1 cellular context compared by ENCODE assay signal in the genomic region with DNA sequence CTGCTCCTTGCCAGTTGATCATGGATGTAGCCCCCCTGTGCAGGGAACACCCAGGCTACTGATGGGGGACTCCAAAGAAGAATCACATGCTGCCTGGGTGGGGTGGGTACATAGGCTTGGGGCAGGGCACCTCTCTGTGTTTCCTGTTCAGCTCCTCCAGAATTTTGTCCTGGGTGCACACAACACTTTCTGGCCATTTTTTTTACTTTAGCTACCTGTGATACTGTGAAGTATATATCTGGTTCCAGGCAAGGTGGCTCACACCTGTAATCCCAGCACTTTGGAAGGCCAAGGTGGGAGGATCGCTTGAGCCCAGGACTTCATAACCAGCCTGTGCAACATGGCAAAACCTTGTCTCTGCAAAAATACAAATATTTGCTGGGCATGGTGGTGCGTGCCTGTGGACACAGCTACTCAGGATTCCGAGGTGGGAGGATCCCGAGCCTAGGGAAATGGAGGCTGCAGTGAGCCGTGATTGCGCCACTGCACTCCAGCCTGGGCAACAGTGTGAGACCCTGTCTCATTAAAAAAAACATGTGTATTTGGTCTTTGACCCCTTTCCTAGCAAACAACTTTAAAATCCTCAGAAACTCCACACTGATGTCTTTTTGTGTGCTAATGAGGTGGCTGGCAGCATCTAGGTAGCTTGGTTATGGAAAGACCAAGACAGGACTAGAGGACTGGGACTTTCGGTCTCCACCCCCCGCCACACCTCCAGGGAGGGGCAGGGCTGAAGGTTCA.
TF ChIP-seq lines count a peak whose summit lies in the region.

No MANE protein-coding gene starts in this region.

TF ChIP-seq in HepG2, 621 proteins besides CTCF, POLR2A, EP300 and RAD21 (continued from another document and continues in another):
- TF ChIP-seq SOX13 (IDR thresholded peaks at IDR 0.05) (peak; percentile 78; the same call in 1 of the 2 replicates), SOX13 (CRISPR knock-in tag; conservative IDR thresholded peaks at IDR 0.05 in 1 of 2, IDR thresholded peaks at IDR 0.05 in 1 of 2) (peak in 1 of 2 experiments; percentile 82; a peak in 2 of 4 replicates), ZNF839 (CRISPR knock-in tag; IDR thresholded peaks at IDR 0.05; ENCODE audit: borderline replicate concordance) (no peak), PHB2 (IDR thresholded peaks at IDR 0.05; ENCODE audit: partially characterized antibody) (no peak), ZNF615 (CRISPR knock-in tag; IDR thresholded peaks at IDR 0.05; ENCODE audit: borderline replicate concordance) (0 out of 2 replicates have a peak, but pooled peaks have one; percentile 45), ZNF20 (CRISPR knock-in tag; IDR thresholded peaks at IDR 0.05) (no peak), YEATS4 (CRISPR knock-in tag; IDR thresholded peaks at IDR 0.05; ENCODE audit: borderline replicate concordance) (peak; percentile 76), POGZ (CRISPR knock-in tag; IDR thresholded peaks at IDR 0.05) (peak; percentile 86), KDM1A (CRISPR knock-in tag; IDR thresholded peaks at IDR 0.05) (peak; percentile 97), ZNF354B (CRISPR knock-in tag; IDR thresholded peaks at IDR 0.05) (no peak), HNRNPK (IDR thresholded peaks at IDR 0.05; ENCODE audit: low read depth, low read length, poor library complexity, severe bottlenecking) (no peak), ZNF792 (CRISPR knock-in tag; IDR thresholded peaks at IDR 0.05) (peak; percentile 91), ZNF432 (CRISPR knock-in tag; IDR thresholded peaks at IDR 0.05; ENCODE audit: borderline replicate concordance) (no peak), DPF2 (CRISPR knock-in tag; IDR thresholded peaks at IDR 0.05; ENCODE audit: borderline replicate concordance, low read depth) (no peak; the same call in 1 of the 2 replicates), SMYD3 (CRISPR knock-in tag; IDR thresholded peaks at IDR 0.05) (peak; percentile 49; the same call in 1 of the 2 replicates), ZNF431 (CRISPR knock-in tag; IDR thresholded peaks at IDR 0.05; ENCODE audit: borderline replicate concordance, low read depth) (no peak), SIN3A (IDR thresholded peaks at IDR 0.05; ENCODE audit: borderline replicate concordance, low read depth, low read length) (no peak), MBD4 (IDR thresholded peaks at IDR 0.05; ENCODE audit: borderline replicate concordance, low read length) (no peak), ZNF720 (CRISPR knock-in tag; IDR thresholded peaks at IDR 0.05) (0 out of 2 replicates have a peak, but pooled peaks have one; percentile 18), CENPT (CRISPR knock-in tag; IDR thresholded peaks at IDR 0.05; ENCODE audit: low read depth) (no peak), NFIB (CRISPR knock-in tag; IDR thresholded peaks at IDR 0.05; ENCODE audit: borderline replicate concordance) (no peak), NR3C1 (CRISPR knock-in tag; IDR thresholded peaks at IDR 0.05) (no peak), RCOR2 (CRISPR knock-in tag; IDR thresholded peaks at IDR 0.05) (peak; percentile 100), ASH2L (IDR thresholded peaks at IDR 0.05; ENCODE audit: insufficient read length, low read depth, low read length) (no peak), GABPA (IDR thresholded peaks at IDR 0.05; ENCODE audit: low read depth, low read length) (no peak), GABPA (CRISPR knock-in tag; IDR thresholded peaks at IDR 0.05; ENCODE audit: low read depth) (peak; percentile 47; the same call in 1 of the 2 replicates), ZNF678 (CRISPR knock-in tag; IDR thresholded peaks at IDR 0.05) (no peak), ZNF335 (CRISPR knock-in tag; IDR thresholded peaks at IDR 0.05) (no peak), TGIF2 (CRISPR knock-in tag; IDR thresholded peaks at IDR 0.05) (no peak; the same call in 1 of the 2 replicates), ZNF367 (CRISPR knock-in tag; IDR thresholded peaks at IDR 0.05; ENCODE audit: borderline replicate concordance) (no peak), SUZ12 (IDR thresholded peaks at IDR 0.05; ENCODE audit: low read depth, low read length) (no peak), SRF (IDR thresholded peaks at IDR 0.05; ENCODE audit: low read depth, low read length) (no peak), MAF1 (CRISPR knock-in tag; IDR thresholded peaks at IDR 0.05; ENCODE audit: borderline replicate concordance) (no peak), ZNF772 (CRISPR knock-in tag; IDR thresholded peaks at IDR 0.05) (peak; percentile 77; the same call in 1 of the 2 replicates), KLF13 (CRISPR knock-in tag; IDR thresholded peaks at IDR 0.05) (no peak), ZNF746 (CRISPR knock-in tag; IDR thresholded peaks at IDR 0.05) (peak; percentile 89), ZNF766 (CRISPR knock-in tag; IDR thresholded peaks at IDR 0.05; ENCODE audit: borderline replicate concordance) (no peak; the same call in 1 of the 2 replicates), ZNF232 (CRISPR knock-in tag; IDR thresholded peaks at IDR 0.05; ENCODE audit: borderline replicate concordance) (peak; percentile 9; the same call in 1 of the 2 replicates), MEIS2 (CRISPR knock-in tag; IDR thresholded peaks at IDR 0.05) (peak; percentile 42; the same call in 1 of the 2 replicates)
- TF ChIP-seq, protein P1, sequence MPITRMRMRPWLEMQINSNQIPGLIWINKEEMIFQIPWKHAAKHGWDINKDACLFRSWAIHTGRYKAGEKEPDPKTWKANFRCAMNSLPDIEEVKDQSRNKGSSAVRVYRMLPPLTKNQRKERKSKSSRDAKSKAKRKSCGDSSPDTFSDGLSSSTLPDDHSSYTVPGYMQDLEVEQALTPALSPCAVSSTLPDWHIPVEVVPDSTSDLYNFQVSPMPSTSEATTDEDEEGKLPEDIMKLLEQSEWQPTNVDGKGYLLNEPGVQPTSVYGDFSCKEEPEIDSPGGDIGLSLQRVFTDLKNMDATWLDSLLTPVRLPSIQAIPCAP (CRISPR knock-in tag; IDR thresholded peaks at IDR 0.05; ENCODE audit: low read depth), result no peak
- TF ChIP-seq, protein P2, sequence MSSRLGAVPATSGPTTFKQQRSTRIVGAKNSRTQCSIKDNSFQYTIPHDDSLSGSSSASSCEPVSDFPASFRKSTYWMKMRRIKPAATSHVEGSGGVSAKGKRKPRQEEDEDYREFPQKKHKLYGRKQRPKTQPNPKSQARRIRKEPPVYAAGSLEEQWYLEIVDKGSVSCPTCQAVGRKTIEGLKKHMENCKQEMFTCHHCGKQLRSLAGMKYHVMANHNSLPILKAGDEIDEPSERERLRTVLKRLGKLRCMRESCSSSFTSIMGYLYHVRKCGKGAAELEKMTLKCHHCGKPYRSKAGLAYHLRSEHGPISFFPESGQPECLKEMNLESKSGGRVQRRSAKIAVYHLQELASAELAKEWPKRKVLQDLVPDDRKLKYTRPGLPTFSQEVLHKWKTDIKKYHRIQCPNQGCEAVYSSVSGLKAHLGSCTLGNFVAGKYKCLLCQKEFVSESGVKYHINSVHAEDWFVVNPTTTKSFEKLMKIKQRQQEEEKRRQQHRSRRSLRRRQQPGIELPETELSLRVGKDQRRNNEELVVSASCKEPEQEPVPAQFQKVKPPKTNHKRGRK (CRISPR knock-in tag; IDR thresholded peaks at IDR 0.05), result no peak
- TF ChIP-seq, protein P3, sequence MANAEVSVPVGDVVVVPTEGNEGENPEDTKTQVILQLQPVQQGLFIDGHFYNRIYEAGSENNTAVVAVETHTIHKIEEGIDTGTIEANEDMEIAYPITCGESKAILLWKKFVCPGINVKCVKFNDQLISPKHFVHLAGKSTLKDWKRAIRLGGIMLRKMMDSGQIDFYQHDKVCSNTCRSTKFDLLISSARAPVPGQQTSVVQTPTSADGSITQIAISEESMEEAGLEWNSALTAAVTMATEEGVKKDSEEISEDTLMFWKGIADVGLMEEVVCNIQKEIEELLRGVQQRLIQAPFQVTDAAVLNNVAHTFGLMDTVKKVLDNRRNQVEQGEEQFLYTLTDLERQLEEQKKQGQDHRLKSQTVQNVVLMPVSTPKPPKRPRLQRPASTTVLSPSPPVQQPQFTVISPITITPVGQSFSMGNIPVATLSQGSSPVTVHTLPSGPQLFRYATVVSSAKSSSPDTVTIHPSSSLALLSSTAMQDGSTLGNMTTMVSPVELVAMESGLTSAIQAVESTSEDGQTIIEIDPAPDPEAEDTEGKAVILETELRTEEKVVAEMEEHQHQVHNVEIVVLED (CRISPR knock-in tag; IDR thresholded peaks at IDR 0.05; ENCODE audit: borderline replicate concordance), result no peak; the same call in 1 of the 2 replicates
- TF ChIP-seq, protein P4, sequence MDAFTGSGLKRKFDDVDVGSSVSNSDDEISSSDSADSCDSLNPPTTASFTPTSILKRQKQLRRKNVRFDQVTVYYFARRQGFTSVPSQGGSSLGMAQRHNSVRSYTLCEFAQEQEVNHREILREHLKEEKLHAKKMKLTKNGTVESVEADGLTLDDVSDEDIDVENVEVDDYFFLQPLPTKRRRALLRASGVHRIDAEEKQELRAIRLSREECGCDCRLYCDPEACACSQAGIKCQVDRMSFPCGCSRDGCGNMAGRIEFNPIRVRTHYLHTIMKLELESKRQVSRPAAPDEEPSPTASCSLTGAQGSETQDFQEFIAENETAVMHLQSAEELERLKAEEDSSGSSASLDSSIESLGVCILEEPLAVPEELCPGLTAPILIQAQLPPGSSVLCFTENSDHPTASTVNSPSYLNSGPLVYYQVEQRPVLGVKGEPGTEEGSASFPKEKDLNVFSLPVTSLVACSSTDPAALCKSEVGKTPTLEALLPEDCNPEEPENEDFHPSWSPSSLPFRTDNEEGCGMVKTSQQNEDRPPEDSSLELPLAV (CRISPR knock-in tag; conservative IDR thresholded peaks at IDR 0.05; ENCODE audit: low read depth), result no peak
- TF ChIP-seq, protein P5, sequence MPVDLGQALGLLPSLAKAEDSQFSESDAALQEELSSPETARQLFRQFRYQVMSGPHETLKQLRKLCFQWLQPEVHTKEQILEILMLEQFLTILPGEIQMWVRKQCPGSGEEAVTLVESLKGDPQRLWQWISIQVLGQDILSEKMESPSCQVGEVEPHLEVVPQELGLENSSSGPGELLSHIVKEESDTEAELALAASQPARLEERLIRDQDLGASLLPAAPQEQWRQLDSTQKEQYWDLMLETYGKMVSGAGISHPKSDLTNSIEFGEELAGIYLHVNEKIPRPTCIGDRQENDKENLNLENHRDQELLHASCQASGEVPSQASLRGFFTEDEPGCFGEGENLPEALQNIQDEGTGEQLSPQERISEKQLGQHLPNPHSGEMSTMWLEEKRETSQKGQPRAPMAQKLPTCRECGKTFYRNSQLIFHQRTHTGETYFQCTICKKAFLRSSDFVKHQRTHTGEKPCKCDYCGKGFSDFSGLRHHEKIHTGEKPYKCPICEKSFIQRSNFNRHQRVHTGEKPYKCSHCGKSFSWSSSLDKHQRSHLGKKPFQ (CRISPR knock-in tag; IDR thresholded peaks at IDR 0.05; ENCODE audit: insufficient replicate concordance), result peak; percentile 91
- TF ChIP-seq, protein P6, sequence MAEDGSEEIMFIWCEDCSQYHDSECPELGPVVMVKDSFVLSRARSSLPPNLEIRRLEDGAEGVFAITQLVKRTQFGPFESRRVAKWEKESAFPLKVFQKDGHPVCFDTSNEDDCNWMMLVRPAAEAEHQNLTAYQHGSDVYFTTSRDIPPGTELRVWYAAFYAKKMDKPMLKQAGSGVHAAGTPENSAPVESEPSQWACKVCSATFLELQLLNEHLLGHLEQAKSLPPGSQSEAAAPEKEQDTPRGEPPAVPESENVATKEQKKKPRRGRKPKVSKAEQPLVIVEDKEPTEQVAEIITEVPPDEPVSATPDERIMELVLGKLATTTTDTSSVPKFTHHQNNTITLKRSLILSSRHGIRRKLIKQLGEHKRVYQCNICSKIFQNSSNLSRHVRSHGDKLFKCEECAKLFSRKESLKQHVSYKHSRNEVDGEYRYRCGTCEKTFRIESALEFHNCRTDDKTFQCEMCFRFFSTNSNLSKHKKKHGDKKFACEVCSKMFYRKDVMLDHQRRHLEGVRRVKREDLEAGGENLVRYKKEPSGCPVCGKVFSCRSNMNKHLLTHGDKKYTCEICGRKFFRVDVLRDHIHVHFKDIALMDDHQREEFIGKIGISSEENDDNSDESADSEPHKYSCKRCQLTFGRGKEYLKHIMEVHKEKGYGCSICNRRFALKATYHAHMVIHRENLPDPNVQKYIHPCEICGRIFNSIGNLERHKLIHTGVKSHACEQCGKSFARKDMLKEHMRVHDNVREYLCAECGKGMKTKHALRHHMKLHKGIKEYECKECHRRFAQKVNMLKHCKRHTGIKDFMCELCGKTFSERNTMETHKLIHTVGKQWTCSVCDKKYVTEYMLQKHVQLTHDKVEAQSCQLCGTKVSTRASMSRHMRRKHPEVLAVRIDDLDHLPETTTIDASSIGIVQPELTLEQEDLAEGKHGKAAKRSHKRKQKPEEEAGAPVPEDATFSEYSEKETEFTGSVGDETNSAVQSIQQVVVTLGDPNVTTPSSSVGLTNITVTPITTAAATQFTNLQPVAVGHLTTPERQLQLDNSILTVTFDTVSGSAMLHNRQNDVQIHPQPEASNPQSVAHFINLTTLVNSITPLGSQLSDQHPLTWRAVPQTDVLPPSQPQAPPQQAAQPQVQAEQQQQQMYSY (CRISPR knock-in tag; IDR thresholded peaks at IDR 0.05), result peak; percentile 37; the same call in 1 of the 2 replicates
- TF ChIP-seq, protein P7, sequence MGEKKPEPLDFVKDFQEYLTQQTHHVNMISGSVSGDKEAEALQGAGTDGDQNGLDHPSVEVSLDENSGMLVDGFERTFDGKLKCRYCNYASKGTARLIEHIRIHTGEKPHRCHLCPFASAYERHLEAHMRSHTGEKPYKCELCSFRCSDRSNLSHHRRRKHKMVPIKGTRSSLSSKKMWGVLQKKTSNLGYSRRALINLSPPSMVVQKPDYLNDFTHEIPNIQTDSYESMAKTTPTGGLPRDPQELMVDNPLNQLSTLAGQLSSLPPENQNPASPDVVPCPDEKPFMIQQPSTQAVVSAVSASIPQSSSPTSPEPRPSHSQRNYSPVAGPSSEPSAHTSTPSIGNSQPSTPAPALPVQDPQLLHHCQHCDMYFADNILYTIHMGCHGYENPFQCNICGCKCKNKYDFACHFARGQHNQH (CRISPR knock-in tag; IDR thresholded peaks at IDR 0.05), result peak; percentile 96
- TF ChIP-seq, protein P8, sequence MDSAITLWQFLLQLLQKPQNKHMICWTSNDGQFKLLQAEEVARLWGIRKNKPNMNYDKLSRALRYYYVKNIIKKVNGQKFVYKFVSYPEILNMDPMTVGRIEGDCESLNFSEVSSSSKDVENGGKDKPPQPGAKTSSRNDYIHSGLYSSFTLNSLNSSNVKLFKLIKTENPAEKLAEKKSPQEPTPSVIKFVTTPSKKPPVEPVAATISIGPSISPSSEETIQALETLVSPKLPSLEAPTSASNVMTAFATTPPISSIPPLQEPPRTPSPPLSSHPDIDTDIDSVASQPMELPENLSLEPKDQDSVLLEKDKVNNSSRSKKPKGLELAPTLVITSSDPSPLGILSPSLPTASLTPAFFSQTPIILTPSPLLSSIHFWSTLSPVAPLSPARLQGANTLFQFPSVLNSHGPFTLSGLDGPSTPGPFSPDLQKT (CRISPR knock-in tag; IDR thresholded peaks at IDR 0.05; ENCODE audit: borderline replicate concordance), result no peak
- TF ChIP-seq, protein P9, sequence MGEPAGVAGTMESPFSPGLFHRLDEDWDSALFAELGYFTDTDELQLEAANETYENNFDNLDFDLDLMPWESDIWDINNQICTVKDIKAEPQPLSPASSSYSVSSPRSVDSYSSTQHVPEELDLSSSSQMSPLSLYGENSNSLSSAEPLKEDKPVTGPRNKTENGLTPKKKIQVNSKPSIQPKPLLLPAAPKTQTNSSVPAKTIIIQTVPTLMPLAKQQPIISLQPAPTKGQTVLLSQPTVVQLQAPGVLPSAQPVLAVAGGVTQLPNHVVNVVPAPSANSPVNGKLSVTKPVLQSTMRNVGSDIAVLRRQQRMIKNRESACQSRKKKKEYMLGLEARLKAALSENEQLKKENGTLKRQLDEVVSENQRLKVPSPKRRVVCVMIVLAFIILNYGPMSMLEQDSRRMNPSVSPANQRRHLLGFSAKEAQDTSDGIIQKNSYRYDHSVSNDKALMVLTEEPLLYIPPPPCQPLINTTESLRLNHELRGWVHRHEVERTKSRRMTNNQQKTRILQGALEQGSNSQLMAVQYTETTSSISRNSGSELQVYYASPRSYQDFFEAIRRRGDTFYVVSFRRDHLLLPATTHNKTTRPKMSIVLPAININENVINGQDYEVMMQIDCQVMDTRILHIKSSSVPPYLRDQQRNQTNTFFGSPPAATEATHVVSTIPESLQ (CRISPR knock-in tag; conservative IDR thresholded peaks at IDR 0.05), result no peak; the same call in 1 of the 2 replicates
